1 cellular context compared by ENCODE assay signal in the genomic region with DNA sequence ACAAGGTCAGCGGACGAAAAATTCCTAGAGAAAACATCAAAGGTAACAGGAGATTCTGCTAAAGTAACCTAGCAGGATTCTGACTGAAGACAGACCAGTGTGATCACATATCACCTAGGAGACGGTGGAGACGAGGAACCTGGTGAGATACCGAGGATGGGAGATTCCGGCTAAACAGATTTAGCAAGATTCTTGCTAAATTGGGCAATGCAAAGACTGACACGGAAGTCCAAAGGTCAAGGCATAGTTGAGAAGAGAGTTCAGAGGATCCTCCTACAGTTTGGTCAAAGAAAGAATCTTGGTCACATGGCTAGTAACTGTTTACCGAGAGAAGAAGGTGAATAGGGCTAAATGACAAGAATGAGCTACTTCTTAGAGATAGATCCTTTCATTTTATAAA.
TF ChIP-seq lines count a peak whose summit lies in the region.

No MANE protein-coding gene starts in this region.

TF ChIP-seq in HepG2, 621 proteins besides CTCF, POLR2A, EP300 and RAD21 (continued from another document):
- TF ChIP-seq ISL2 (CRISPR knock-in tag; IDR thresholded peaks at IDR 0.05): 0 out of 2 replicates have a peak, but pooled peaks have one; percentile 37
- TF ChIP-seq, protein P1, sequence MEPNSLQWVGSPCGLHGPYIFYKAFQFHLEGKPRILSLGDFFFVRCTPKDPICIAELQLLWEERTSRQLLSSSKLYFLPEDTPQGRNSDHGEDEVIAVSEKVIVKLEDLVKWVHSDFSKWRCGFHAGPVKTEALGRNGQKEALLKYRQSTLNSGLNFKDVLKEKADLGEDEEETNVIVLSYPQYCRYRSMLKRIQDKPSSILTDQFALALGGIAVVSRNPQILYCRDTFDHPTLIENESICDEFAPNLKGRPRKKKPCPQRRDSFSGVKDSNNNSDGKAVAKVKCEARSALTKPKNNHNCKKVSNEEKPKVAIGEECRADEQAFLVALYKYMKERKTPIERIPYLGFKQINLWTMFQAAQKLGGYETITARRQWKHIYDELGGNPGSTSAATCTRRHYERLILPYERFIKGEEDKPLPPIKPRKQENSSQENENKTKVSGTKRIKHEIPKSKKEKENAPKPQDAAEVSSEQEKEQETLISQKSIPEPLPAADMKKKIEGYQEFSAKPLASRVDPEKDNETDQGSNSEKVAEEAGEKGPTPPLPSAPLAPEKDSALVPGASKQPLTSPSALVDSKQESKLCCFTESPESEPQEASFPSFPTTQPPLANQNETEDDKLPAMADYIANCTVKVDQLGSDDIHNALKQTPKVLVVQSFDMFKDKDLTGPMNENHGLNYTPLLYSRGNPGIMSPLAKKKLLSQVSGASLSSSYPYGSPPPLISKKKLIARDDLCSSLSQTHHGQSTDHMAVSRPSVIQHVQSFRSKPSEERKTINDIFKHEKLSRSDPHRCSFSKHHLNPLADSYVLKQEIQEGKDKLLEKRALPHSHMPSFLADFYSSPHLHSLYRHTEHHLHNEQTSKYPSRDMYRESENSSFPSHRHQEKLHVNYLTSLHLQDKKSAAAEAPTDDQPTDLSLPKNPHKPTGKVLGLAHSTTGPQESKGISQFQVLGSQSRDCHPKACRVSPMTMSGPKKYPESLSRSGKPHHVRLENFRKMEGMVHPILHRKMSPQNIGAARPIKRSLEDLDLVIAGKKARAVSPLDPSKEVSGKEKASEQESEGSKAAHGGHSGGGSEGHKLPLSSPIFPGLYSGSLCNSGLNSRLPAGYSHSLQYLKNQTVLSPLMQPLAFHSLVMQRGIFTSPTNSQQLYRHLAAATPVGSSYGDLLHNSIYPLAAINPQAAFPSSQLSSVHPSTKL (CRISPR knock-in tag; IDR thresholded peaks at IDR 0.05): peak; percentile 84
- no peak for TF ChIP-seq SMC3 (IDR thresholded peaks at IDR 0.05; ENCODE audit: low read length)
- no peak for TF ChIP-seq TAF15 (IDR thresholded peaks at IDR 0.05; ENCODE audit: low read depth, low read length, poor library complexity, severe bottlenecking)
- TF ChIP-seq, protein P2, sequence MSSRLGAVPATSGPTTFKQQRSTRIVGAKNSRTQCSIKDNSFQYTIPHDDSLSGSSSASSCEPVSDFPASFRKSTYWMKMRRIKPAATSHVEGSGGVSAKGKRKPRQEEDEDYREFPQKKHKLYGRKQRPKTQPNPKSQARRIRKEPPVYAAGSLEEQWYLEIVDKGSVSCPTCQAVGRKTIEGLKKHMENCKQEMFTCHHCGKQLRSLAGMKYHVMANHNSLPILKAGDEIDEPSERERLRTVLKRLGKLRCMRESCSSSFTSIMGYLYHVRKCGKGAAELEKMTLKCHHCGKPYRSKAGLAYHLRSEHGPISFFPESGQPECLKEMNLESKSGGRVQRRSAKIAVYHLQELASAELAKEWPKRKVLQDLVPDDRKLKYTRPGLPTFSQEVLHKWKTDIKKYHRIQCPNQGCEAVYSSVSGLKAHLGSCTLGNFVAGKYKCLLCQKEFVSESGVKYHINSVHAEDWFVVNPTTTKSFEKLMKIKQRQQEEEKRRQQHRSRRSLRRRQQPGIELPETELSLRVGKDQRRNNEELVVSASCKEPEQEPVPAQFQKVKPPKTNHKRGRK (CRISPR knock-in tag; IDR thresholded peaks at IDR 0.05): no peak
- no peak for TF ChIP-seq NAIF1 (CRISPR knock-in tag; IDR thresholded peaks at IDR 0.05; ENCODE audit: borderline replicate concordance)
- no peak for TF ChIP-seq GABPA (IDR thresholded peaks at IDR 0.05; ENCODE audit: low read depth, low read length)
- 0 out of 2 replicates have a peak, but pooled peaks have one; percentile 28 for TF ChIP-seq GABPA (CRISPR knock-in tag; IDR thresholded peaks at IDR 0.05; ENCODE audit: low read depth)
- TF ChIP-seq DMAP1 (CRISPR knock-in tag; IDR thresholded peaks at IDR 0.05): no peak
- no peak for TF ChIP-seq DNMT1 (CRISPR knock-in tag; IDR thresholded peaks at IDR 0.05)
- no peak for TF ChIP-seq GTF2F1 (IDR thresholded peaks at IDR 0.05; ENCODE audit: low read length)
- no peak for TF ChIP-seq PHF8 (CRISPR knock-in tag; IDR thresholded peaks at IDR 0.05)
- TF ChIP-seq TEAD3 (CRISPR knock-in tag; optimal IDR thresholded peaks at IDR 0.05; ENCODE audit: borderline replicate concordance): peak; percentile 40
- TF ChIP-seq RNF2 (conservative IDR thresholded peaks at IDR 0.05; ENCODE audit: low read depth): no peak
- no peak for TF ChIP-seq ZNF572 (CRISPR knock-in tag; IDR thresholded peaks at IDR 0.05)
- no peak for TF ChIP-seq ZNF354B (CRISPR knock-in tag; IDR thresholded peaks at IDR 0.05)
- TF ChIP-seq CBX2 (IDR thresholded peaks at IDR 0.05; ENCODE audit: low read depth, low read length): no peak
- no peak for TF ChIP-seq CBX2 (CRISPR knock-in tag; IDR thresholded peaks at IDR 0.05; ENCODE audit: low read depth)
- no peak for TF ChIP-seq MYNN (CRISPR knock-in tag; IDR thresholded peaks at IDR 0.05; ENCODE audit: low read depth)
- TF ChIP-seq NFRKB (IDR thresholded peaks at IDR 0.05): no peak
- TF ChIP-seq SOX6 (IDR thresholded peaks at IDR 0.05): no peak
- TF ChIP-seq SOX6 (CRISPR knock-in tag; IDR thresholded peaks at IDR 0.05): peak; percentile 69; the same call in 1 of the 2 replicates
- no peak for TF ChIP-seq RBM22 (optimal IDR thresholded peaks at IDR 0.05; ENCODE audit: low read length)
- peak; percentile 89 for TF ChIP-seq HNF4G (IDR thresholded peaks at IDR 0.05; ENCODE audit: borderline replicate concordance, low read depth, low read length)
- TF ChIP-seq HNF4G (CRISPR knock-in tag; IDR thresholded peaks at IDR 0.05; ENCODE audit: borderline replicate concordance, low read depth): peak; percentile 68; the same call in 1 of the 2 replicates
